ENCODE assay signal across 1 cellular context in the genomic region with DNA sequence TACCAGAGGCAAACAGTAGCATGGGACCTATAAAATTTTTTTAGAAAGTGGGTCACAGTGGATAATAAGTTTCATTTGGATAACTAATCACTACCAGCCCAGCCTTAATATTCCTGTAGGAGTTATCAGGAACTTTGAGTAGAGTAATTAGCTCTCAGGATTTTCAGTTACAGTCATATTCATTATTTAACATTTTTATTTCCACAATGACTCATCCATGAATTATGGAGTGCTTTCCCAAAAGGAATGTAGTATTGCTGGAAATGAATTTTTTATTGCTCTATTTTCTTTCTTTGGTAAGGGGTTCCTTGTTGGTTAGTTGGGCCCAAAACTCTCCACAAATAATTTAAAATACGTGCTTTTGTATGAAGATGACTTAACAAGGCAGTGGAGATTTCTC.
TF ChIP-seq lines count a peak whose summit lies in the region.

No MANE protein-coding gene starts in this region.

TF ChIP-seq in SK-N-SH, 30 proteins besides CTCF, POLR2A, EP300 and RAD21 (continued from another document):
- TF ChIP-seq POLR2AphosphoS5 (IDR thresholded peaks at IDR 0.05; ENCODE audit: low read depth, low read length) (no peak), EZH2phosphoT487 (IDR thresholded peaks at IDR 0.05; ENCODE audit: borderline replicate concordance, low read depth) (no peak), TAF1 (IDR thresholded peaks at IDR 0.05; ENCODE audit: borderline replicate concordance, low read depth, low read length) (no peak), RFX5 (IDR thresholded peaks at IDR 0.05; ENCODE audit: low read length) (no peak), ELF1 (IDR thresholded peaks at IDR 0.05) (no peak), MXI1 (IDR thresholded peaks at IDR 0.05; ENCODE audit: low read depth, low read length) (no peak), SMC3 (IDR thresholded peaks at IDR 0.05; ENCODE audit: low read depth, low read length) (no peak), FOSL2 (IDR thresholded peaks at IDR 0.05; ENCODE audit: borderline replicate concordance, low read depth) (peak; percentile 63; the same call in 1 of the 2 replicates), FOXJ3 (CRISPR knock-in tag; IDR thresholded peaks at IDR 0.05) (no peak), GABPA (IDR thresholded peaks at IDR 0.05; ENCODE audit: low read depth) (no peak), MEF2A (IDR thresholded peaks at IDR 0.05; ENCODE audit: borderline replicate concordance, low read depth) (no peak), RXRA (IDR thresholded peaks at IDR 0.05; ENCODE audit: borderline replicate concordance, low read depth) (no peak), YY1 (IDR thresholded peaks at IDR 0.05; ENCODE audit: low read depth) (no peak), JUND (IDR thresholded peaks at IDR 0.05) (peak; percentile 68), NFIC (IDR thresholded peaks at IDR 0.05; ENCODE audit: borderline replicate concordance) (no peak), TCF12 (IDR thresholded peaks at IDR 0.05) (peak; percentile 18; the same call in 1 of the 2 replicates), CHD2 (IDR thresholded peaks at IDR 0.05; ENCODE audit: low read length, partially characterized antibody) (no peak)
- TF ChIP-seq, protein P1, sequence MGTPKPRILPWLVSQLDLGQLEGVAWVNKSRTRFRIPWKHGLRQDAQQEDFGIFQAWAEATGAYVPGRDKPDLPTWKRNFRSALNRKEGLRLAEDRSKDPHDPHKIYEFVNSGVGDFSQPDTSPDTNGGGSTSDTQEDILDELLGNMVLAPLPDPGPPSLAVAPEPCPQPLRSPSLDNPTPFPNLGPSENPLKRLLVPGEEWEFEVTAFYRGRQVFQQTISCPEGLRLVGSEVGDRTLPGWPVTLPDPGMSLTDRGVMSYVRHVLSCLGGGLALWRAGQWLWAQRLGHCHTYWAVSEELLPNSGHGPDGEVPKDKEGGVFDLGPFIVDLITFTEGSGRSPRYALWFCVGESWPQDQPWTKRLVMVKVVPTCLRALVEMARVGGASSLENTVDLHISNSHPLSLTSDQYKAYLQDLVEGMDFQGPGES (IDR thresholded peaks at IDR 0.05; ENCODE audit: low read depth, low read length) = no peak
- TF ChIP-seq, protein P2, sequence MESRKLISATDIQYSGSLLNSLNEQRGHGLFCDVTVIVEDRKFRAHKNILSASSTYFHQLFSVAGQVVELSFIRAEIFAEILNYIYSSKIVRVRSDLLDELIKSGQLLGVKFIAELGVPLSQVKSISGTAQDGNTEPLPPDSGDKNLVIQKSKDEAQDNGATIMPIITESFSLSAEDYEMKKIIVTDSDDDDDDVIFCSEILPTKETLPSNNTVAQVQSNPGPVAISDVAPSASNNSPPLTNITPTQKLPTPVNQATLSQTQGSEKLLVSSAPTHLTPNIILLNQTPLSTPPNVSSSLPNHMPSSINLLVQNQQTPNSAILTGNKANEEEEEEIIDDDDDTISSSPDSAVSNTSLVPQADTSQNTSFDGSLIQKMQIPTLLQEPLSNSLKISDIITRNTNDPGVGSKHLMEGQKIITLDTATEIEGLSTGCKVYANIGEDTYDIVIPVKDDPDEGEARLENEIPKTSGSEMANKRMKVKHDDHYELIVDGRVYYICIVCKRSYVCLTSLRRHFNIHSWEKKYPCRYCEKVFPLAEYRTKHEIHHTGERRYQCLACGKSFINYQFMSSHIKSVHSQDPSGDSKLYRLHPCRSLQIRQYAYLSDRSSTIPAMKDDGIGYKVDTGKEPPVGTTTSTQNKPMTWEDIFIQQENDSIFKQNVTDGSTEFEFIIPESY (IDR thresholded peaks at IDR 0.05; ENCODE audit: borderline replicate concordance, low read depth) = no peak
- TF ChIP-seq, protein P3, sequence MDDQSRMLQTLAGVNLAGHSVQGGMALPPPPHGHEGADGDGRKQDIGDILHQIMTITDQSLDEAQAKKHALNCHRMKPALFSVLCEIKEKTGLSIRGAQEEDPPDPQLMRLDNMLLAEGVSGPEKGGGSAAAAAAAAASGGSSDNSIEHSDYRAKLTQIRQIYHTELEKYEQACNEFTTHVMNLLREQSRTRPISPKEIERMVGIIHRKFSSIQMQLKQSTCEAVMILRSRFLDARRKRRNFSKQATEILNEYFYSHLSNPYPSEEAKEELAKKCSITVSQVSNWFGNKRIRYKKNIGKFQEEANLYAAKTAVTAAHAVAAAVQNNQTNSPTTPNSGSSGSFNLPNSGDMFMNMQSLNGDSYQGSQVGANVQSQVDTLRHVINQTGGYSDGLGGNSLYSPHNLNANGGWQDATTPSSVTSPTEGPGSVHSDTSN (IDR thresholded peaks at IDR 0.05) = no peak; the same call in 1 of the 2 replicates
